In genomic region chr10:99844433-99844955, GRCh38 we compare ENCODE assay signal across 18 cellular contexts.
"Had no signal": no experiment of that assay in that cellular context is flagged by ENCODE, and none has a peak within 500 bp of the region (broad histone marks: within the 10 kb centered on the region; RNA-seq: fewer than 3 reads in every experiment).

No MANE protein-coding gene starts in this region.

- H3K4me1 ChIP-seq: parathyroid adenoma had no signal

- H3K79me2 ChIP-seq: parathyroid adenoma had no signal

- H3K27ac ChIP-seq: lower lobe of right lung, parathyroid adenoma, thyroid gland, upper lobe of right lung had no signal

- FAIRE-seq: astrocyte, colon, kidney had no signal

- H3K9ac ChIP-seq: parathyroid adenoma had no signal

- H3K36me3 ChIP-seq: lower lobe of right lung, thyroid gland, upper lobe of right lung had no signal

- DNase-seq: activated naive CD4-positive, alpha-beta T cell; activated T-cell treated with anti-CD3 and anti-CD28 coated beads, Interleukin-2, amount 50 U/mL, for 24 hours; central memory CD4-positive, alpha-beta T cell; endodermal cell; foreskin fibroblast; kidney; lower lobe of right lung; naive thymus-derived CD4-positive, alpha-beta T cell; right cardiac atrium; stimulated activated CD4-positive, alpha-beta T cell treated with anti-CD3 and anti-CD28 coated beads, Interleukin-1b, Interleukin-23, amount 100 ng/mL, for 48 hours; substantia nigra; T-helper 1 cell; thyroid gland; upper lobe of right lung had no signal

- ATAC-seq: lower lobe of right lung; naive thymus-derived CD4-positive, alpha-beta T cell; right cardiac atrium; upper lobe of right lung; WTC11 had no signal

- H3K9me3 ChIP-seq: lower lobe of right lung, thyroid gland, upper lobe of right lung had no signal

- H3K27me3 ChIP-seq: thyroid gland, upper lobe of right lung had no signal

- H3K4me3 ChIP-seq: lower lobe of right lung, thyroid gland, upper lobe of right lung had no signal
